ENCODE assay signal across 1 cellular context in genomic region chr10:32980558-32981468, GRCh38.
TF ChIP-seq lines count a peak whose summit lies in the region.

No MANE protein-coding gene starts in this region.

TF ChIP-seq in K562, 482 proteins besides CTCF, POLR2A, EP300 and RAD21 (continued from another document and continues in another):
- peak; percentile 61 for TF ChIP-seq HMBOX1 (IDR thresholded peaks at IDR 0.05)
- TF ChIP-seq NFIC (IDR thresholded peaks at IDR 0.05) = no peak
- TF ChIP-seq FOXJ2 (tag; IDR thresholded peaks at IDR 0.05) = peak; percentile 60; the same call in 1 of the 2 replicates
- TF ChIP-seq CREB1 (IDR thresholded peaks at IDR 0.05) = peak; percentile 69
- peak; percentile 84; the same call in 1 of the 2 replicates for TF ChIP-seq CREB1 (CRISPR knock-in tag; IDR thresholded peaks at IDR 0.05)
- peak; percentile 79 for TF ChIP-seq MYC (IDR thresholded peaks at IDR 0.05; ENCODE audit: low read depth, low read length)
- TF ChIP-seq MYC (CRISPR knock-in tag; IDR thresholded peaks at IDR 0.05; ENCODE audit: borderline replicate concordance, low read depth) = peak; percentile 53; the same call in 1 of the 2 replicates
- peak; percentile 77; the same call in 1 of the 2 replicates for TF ChIP-seq RREB1 (CRISPR knock-in tag; IDR thresholded peaks at IDR 0.05)
- TF ChIP-seq ZEB2 (IDR thresholded peaks at IDR 0.05) = peak; percentile 57; the same call in 1 of the 2 replicates
- peak; percentile 62; the same call in 1 of the 2 replicates for TF ChIP-seq JUN (IDR thresholded peaks at IDR 0.05; ENCODE audit: borderline replicate concordance, low read depth, low read length)
- no peak for TF ChIP-seq JUN (CRISPR knock-in tag; IDR thresholded peaks at IDR 0.05; ENCODE audit: borderline replicate concordance)
- TF ChIP-seq LCOR (CRISPR knock-in tag; IDR thresholded peaks at IDR 0.05) = peak; percentile 42; the same call in 1 of the 2 replicates
- TF ChIP-seq ZNF165 (CRISPR knock-in tag; IDR thresholded peaks at IDR 0.05; ENCODE audit: borderline replicate concordance) = peak; percentile 76; the same call in 1 of the 2 replicates
- TF ChIP-seq ZHX1 (conservative IDR thresholded peaks at IDR 0.05; ENCODE audit: low read length) = 0 out of 2 replicates have a peak, but pooled peaks have one; percentile 8
- TF ChIP-seq CLOCK (CRISPR knock-in tag; IDR thresholded peaks at IDR 0.05; ENCODE audit: borderline replicate concordance) = peak; percentile 58; the same call in 1 of the 2 replicates
- no peak for TF ChIP-seq PHF21A (IDR thresholded peaks at IDR 0.05; ENCODE audit: borderline replicate concordance, low read depth)
- TF ChIP-seq ZNF57 (CRISPR knock-in tag; IDR thresholded peaks at IDR 0.05) = no peak
- 0 out of 2 replicates have a peak, but pooled peaks have one; percentile 34 for TF ChIP-seq ZBTB9 (CRISPR knock-in tag; IDR thresholded peaks at IDR 0.05)
- TF ChIP-seq YY1 (IDR thresholded peaks at IDR 0.05; ENCODE audit: borderline replicate concordance in 1 of 3, control insufficient read depth in 1 of 3, extremely low read depth in 1 of 3, insufficient read depth in 3 of 3, insufficient read length in 1 of 3, insufficient replicate concordance in 2 of 3, low read depth in 1 of 3, low read length in 2 of 3) = peak in 2 of 3 experiments; percentile 45 to 50
- no peak for TF ChIP-seq CEBPG (CRISPR knock-in tag; IDR thresholded peaks at IDR 0.05)
- TF ChIP-seq CEBPG (tag; conservative IDR thresholded peaks at IDR 0.05 in 1 of 2, IDR thresholded peaks at IDR 0.05 in 1 of 2) = no peak
- peak; percentile 73 for TF ChIP-seq CBFA2T2 (conservative IDR thresholded peaks at IDR 0.05)
- no peak for TF ChIP-seq ZNF512 (tag; IDR thresholded peaks at IDR 0.05)
